ENCODE assay signal across 8 cellular contexts in the genomic region with DNA sequence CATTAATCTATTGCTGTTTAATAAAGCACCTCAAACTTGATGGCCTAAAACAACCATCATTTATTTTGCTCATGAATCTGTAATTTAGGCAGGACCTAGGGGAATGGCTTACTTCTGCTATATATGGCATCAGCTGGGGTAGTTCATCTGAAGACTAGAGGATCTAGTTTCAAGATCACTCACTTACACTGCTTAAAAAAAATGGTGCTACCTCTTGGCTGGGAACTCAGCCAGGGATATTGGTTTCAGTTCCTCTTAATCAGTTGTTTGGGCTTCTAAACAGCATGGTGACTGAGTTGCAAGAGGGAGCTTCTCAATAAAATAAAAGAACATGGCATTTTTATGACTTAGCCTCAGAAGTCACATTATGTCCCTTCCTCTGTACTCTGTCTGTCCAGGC.
A peak's percentile ranks its signal among the peaks of the same experiment; 100 is the strongest.
DNase-seq lines count a peak whose midpoint lies in the region; ATAC-seq and TF ChIP-seq lines count a peak whose summit lies in the region.

No MANE protein-coding gene starts in this region.

- TF ChIP-seq POLR2A in spleen (IDR thresholded peaks at IDR 0.05), result no peak

- TF ChIP-seq CTCF in fibroblast of pulmonary artery (IDR thresholded peaks at IDR 0.05; ENCODE audit: low read length, missing control alignments), result no peak
- no peak for TF ChIP-seq CTCF in spleen (IDR thresholded peaks at IDR 0.05 in 8 of 11, conservative IDR thresholded peaks at IDR 0.05 in 3 of 11)

- H3K4me3 ChIP-seq in fibroblast of pulmonary artery (replicated peaks; ENCODE audit: low read depth, low read length), result no peak overlapping the region
- H3K4me3 ChIP-seq in spleen, result no peak overlapping the region

- DNase-seq in NCI-H1417 (lab: John Stamatoyannopoulos, UW) (peak in 2 of 3 experiments; percentile 50 to 59), fibroblast of pulmonary artery (ENCODE audit: low read depth) (peak; percentile 17), AML-193 (lab: John Stamatoyannopoulos, UW) (no peak), spleen (no peak), AG20443 (ENCODE audit: low spot score) (no peak), AG08395 (ENCODE audit: low spot score) (no peak)

- H3K9me3 ChIP-seq in spleen, result no peaks in the 10 kb centered on the region

- ATAC-seq in GM18868 (IDR thresholded peaks at IDR 0.05; ENCODE audit: unreplicated experiment), result peak; percentile 99
- peak; percentile 97 for ATAC-seq in HG02759 (IDR thresholded peaks at IDR 0.05; ENCODE audit: unreplicated experiment)

- no peaks in the 10 kb centered on the region for H3K27me3 ChIP-seq in spleen (replicated peaks in 1 of 7)

- intact Hi-C loops in spleen (cut with DNase I; ENCODE audit: low total_unique reads), result no loop called here

- no peaks in the 10 kb centered on the region for H3K4me1 ChIP-seq in spleen

- H3K27ac ChIP-seq in spleen, result no peak overlapping the region

- no peaks in the 10 kb centered on the region for H3K36me3 ChIP-seq in spleen

Comparison
In these comparisons a context has a peak if more than half of its experiments do, and no peak if none do; other contexts are left out.
1. DNase-seq: peak in NCI-H1417 (2 of 3) and fibroblast of pulmonary artery (single experiment); none in AML-193 (0 of 2), spleen (single experiment), AG20443 (single experiment) and AG08395 (single experiment).